In the genomic region with DNA sequence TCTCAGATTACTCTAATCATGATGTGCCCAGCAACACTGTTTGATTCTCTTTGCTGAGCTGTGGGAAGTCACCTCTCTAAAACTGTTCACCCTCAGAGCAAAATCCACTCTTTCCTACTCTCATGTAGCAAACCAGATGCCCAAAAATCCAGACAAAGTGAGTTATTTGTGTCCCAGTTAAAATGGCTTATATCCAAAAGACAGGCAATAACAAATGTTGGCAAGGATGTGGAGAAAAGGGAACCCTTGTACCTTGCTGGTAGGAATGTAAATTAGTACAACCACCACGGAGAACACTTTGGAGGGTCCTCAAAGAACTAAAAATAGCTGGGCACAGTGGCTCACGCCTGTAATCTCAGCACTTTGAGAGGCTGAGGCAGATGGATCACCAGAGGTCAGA, we compare ENCODE assay signal across 6 cellular contexts.
"Had no signal": no experiment of that assay in that cellular context is flagged by ENCODE, and none has a peak within 500 bp of the region (broad histone marks: within the 10 kb centered on the region; RNA-seq: fewer than 3 reads in every experiment).

No MANE protein-coding gene starts in this region.

- DNase-seq: IMR-90, KBM-7 had no signal

- H3K4me1 Mint-ChIP-seq: IgD-negative memory B cell had no signal

- H3K4me3 ChIP-seq: K562 had no signal

- ATAC-seq: HepG2, K562 had no signal

- H3K27ac Mint-ChIP-seq: IgD-negative memory B cell had no signal

- H3K27ac ChIP-seq: HL-60 had no signal

- H3K4me3 Mint-ChIP-seq: IgD-negative memory B cell had no signal
